In the genomic region with DNA sequence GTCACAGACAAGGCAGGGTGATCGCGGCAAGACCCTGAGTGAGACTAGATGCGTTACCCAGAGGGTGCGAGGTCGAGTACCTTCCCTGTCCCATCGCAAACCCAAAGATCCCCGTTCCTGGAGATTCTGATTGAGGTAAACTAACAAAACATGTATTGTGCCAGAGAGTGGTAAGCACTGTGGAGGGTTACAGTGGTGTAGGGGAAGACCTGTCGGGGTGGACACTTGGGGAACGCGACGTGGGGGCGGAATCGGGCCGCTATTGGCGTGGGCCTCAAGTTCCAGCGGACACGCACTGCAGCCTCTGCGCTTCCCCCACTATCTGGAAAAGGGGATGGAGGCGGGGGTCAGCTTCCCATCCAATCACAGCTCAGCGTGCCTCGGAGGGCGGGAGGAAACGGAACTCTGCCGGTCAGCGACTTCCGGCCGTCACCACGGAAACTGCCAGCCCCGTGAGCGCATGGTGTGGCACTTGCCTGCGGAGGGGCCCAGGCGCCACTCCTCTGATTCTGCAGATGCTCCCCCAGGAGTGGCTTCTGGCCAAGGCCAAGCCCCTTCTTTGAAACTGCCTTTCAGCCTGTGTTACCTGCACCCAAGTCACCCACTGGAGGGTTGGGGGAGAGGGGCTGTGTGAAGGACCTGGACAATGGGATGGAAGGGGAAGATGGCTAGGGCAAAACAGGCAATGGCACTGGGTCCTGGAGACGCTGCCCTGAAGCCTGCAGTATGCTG, we compare ENCODE assay signal across 1 cellular context.
A peak's percentile ranks its signal among the peaks of the same experiment; 100 is the strongest.
TF ChIP-seq lines count a peak whose summit lies in the region.

No MANE protein-coding gene starts in this region.

TF ChIP-seq in HepG2, 621 proteins besides CTCF, POLR2A, EP300 and RAD21 (continued from another document and continues in another):
- TF ChIP-seq, protein P1, sequence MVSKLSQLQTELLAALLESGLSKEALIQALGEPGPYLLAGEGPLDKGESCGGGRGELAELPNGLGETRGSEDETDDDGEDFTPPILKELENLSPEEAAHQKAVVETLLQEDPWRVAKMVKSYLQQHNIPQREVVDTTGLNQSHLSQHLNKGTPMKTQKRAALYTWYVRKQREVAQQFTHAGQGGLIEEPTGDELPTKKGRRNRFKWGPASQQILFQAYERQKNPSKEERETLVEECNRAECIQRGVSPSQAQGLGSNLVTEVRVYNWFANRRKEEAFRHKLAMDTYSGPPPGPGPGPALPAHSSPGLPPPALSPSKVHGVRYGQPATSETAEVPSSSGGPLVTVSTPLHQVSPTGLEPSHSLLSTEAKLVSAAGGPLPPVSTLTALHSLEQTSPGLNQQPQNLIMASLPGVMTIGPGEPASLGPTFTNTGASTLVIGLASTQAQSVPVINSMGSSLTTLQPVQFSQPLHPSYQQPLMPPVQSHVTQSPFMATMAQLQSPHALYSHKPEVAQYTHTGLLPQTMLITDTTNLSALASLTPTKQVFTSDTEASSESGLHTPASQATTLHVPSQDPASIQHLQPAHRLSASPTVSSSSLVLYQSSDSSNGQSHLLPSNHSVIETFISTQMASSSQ (IDR thresholded peaks at IDR 0.05; ENCODE audit: low read depth), result no peak
- TF ChIP-seq, protein P1 (CRISPR knock-in tag; IDR thresholded peaks at IDR 0.05; ENCODE audit: borderline replicate concordance), result no peak; the same call in 1 of the 2 replicates
- no peak for TF ChIP-seq ZNF326 (CRISPR knock-in tag; IDR thresholded peaks at IDR 0.05; ENCODE audit: borderline replicate concordance)
- TF ChIP-seq SAP130 (CRISPR knock-in tag; IDR thresholded peaks at IDR 0.05; ENCODE audit: low read depth), result peak; percentile 94
- peak; percentile 82 for TF ChIP-seq ETV5 (CRISPR knock-in tag; IDR thresholded peaks at IDR 0.05; ENCODE audit: borderline replicate concordance)
- TF ChIP-seq, protein P2, sequence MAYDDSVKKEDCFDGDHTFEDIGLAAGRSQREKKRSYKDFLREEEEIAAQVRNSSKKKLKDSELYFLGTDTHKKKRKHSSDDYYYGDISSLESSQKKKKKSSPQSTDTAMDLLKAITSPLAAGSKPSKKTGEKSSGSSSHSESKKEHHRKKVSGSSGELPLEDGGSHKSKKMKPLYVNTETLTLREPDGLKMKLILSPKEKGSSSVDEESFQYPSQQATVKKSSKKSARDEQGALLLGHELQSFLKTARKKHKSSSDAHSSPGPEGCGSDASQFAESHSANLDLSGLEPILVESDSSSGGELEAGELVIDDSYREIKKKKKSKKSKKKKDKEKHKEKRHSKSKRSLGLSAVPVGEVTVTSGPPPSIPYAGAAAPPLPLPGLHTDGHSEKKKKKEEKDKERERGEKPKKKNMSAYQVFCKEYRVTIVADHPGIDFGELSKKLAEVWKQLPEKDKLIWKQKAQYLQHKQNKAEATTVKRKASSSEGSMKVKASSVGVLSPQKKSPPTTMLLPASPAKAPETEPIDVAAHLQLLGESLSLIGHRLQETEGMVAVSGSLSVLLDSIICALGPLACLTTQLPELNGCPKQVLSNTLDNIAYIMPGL (CRISPR knock-in tag; IDR thresholded peaks at IDR 0.05; ENCODE audit: borderline replicate concordance in 1 of 2, low read depth in 1 of 2), result peak; percentile 40 to 75; a peak in 3 of 4 replicates
- TF ChIP-seq, protein P3, sequence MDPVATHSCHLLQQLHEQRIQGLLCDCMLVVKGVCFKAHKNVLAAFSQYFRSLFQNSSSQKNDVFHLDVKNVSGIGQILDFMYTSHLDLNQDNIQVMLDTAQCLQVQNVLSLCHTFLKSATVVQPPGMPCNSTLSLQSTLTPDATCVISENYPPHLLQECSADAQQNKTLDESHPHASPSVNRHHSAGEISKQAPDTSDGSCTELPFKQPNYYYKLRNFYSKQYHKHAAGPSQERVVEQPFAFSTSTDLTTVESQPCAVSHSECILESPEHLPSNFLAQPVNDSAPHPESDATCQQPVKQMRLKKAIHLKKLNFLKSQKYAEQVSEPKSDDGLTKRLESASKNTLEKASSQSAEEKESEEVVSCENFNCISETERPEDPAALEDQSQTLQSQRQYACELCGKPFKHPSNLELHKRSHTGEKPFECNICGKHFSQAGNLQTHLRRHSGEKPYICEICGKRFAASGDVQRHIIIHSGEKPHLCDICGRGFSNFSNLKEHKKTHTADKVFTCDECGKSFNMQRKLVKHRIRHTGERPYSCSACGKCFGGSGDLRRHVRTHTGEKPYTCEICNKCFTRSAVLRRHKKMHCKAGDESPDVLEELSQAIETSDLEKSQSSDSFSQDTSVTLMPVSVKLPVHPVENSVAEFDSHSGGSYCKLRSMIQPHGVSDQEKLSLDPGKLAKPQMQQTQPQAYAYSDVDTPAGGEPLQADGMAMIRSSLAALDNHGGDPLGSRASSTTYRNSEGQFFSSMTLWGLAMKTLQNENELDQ (CRISPR knock-in tag; IDR thresholded peaks at IDR 0.05; ENCODE audit: borderline replicate concordance), result no peak
- TF ChIP-seq ZNF780A (CRISPR knock-in tag; IDR thresholded peaks at IDR 0.05), result peak; percentile 12; the same call in 1 of the 2 replicates
- TF ChIP-seq, protein P4, sequence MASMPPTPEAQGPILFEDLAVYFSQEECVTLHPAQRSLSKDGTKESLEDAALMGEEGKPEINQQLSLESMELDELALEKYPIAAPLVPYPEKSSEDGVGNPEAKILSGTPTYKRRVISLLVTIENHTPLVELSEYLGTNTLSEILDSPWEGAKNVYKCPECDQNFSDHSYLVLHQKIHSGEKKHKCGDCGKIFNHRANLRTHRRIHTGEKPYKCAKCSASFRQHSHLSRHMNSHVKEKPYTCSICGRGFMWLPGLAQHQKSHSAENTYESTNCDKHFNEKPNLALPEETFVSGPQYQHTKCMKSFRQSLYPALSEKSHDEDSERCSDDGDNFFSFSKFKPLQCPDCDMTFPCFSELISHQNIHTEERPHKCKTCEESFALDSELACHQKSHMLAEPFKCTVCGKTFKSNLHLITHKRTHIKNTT (CRISPR knock-in tag; IDR thresholded peaks at IDR 0.05), result no peak
- TF ChIP-seq ZNF768 (CRISPR knock-in tag; IDR thresholded peaks at IDR 0.05), result peak; percentile 59; the same call in 1 of the 2 replicates
- peak; percentile 68; the same call in 1 of the 2 replicates for TF ChIP-seq ZNF724P (CRISPR knock-in tag; IDR thresholded peaks at IDR 0.05; ENCODE audit: borderline replicate concordance)
- TF ChIP-seq TEAD2 (CRISPR knock-in tag; IDR thresholded peaks at IDR 0.05), result no peak
- TF ChIP-seq HDAC6 (IDR thresholded peaks at IDR 0.05; ENCODE audit: low read depth, low read length), result no peak
- TF ChIP-seq, protein P5, sequence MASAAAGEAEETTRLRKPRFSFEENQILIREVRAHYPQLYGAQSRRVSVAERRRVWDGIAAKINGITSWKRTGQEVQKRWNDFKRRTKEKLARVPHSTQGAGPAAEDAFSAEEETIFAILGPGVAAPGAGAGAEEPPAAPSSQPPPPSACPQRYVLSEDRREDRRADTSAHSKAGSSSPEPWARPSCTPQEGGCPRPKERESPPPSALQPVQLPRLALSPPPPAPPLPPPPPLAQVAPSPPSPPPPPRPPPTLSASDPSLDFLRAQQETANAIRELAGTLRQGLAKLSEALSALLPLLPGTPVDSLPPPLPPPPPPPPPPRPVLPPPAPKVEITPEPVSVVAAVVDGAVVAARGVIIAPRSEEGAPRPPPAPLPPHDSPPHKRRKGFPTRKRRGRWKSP (CRISPR knock-in tag; IDR thresholded peaks at IDR 0.05), result 0 out of 2 replicates have a peak, but pooled peaks have one; percentile 3
- TF ChIP-seq, protein P6, sequence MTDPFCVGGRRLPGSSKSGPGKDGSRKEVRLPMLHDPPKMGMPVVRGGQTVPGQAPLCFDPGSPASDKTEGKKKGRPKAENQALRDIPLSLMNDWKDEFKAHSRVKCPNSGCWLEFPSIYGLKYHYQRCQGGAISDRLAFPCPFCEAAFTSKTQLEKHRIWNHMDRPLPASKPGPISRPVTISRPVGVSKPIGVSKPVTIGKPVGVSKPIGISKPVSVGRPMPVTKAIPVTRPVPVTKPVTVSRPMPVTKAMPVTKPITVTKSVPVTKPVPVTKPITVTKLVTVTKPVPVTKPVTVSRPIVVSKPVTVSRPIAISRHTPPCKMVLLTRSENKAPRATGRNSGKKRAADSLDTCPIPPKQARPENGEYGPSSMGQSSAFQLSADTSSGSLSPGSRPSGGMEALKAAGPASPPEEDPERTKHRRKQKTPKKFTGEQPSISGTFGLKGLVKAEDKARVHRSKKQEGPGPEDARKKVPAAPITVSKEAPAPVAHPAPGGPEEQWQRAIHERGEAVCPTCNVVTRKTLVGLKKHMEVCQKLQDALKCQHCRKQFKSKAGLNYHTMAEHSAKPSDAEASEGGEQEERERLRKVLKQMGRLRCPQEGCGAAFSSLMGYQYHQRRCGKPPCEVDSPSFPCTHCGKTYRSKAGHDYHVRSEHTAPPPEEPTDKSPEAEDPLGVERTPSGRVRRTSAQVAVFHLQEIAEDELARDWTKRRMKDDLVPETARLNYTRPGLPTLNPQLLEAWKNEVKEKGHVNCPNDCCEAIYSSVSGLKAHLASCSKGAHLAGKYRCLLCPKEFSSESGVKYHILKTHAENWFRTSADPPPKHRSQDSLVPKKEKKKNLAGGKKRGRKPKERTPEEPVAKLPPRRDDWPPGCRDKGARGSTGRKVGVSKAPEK (CRISPR knock-in tag; IDR thresholded peaks at IDR 0.05; ENCODE audit: borderline replicate concordance), result no peak
- TF ChIP-seq, protein P7, sequence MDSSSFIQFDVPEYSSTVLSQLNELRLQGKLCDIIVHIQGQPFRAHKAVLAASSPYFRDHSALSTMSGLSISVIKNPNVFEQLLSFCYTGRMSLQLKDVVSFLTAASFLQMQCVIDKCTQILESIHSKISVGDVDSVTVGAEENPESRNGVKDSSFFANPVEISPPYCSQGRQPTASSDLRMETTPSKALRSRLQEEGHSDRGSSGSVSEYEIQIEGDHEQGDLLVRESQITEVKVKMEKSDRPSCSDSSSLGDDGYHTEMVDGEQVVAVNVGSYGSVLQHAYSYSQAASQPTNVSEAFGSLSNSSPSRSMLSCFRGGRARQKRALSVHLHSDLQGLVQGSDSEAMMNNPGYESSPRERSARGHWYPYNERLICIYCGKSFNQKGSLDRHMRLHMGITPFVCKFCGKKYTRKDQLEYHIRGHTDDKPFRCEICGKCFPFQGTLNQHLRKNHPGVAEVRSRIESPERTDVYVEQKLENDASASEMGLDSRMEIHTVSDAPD (CRISPR knock-in tag; IDR thresholded peaks at IDR 0.05), result peak; percentile 19; the same call in 1 of the 2 replicates
- TF ChIP-seq ISL2 (CRISPR knock-in tag; IDR thresholded peaks at IDR 0.05), result no peak
- peak; percentile 98; the same call in 2 of the 3 replicates for TF ChIP-seq MXI1 (IDR thresholded peaks at IDR 0.05; ENCODE audit: borderline replicate concordance, low read depth, low read length)
- TF ChIP-seq HNRNPUL1 (IDR thresholded peaks at IDR 0.05; ENCODE audit: low read depth, low read length), result no peak
- no peak; the same call in 1 of the 2 replicates for TF ChIP-seq ZFP37 (CRISPR knock-in tag; IDR thresholded peaks at IDR 0.05; ENCODE audit: borderline replicate concordance)
- TF ChIP-seq ZNF850 (CRISPR knock-in tag; conservative IDR thresholded peaks at IDR 0.05), result no peak
- TF ChIP-seq, protein P8, sequence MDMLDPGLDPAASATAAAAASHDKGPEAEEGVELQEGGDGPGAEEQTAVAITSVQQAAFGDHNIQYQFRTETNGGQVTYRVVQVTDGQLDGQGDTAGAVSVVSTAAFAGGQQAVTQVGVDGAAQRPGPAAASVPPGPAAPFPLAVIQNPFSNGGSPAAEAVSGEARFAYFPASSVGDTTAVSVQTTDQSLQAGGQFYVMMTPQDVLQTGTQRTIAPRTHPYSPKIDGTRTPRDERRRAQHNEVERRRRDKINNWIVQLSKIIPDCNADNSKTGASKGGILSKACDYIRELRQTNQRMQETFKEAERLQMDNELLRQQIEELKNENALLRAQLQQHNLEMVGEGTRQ (IDR thresholded peaks at IDR 0.05; ENCODE audit: low read depth, low read length), result no peak
- TF ChIP-seq, protein P8 (CRISPR knock-in tag; IDR thresholded peaks at IDR 0.05; ENCODE audit: borderline replicate concordance), result no peak
- no peak for TF ChIP-seq NPAS2 (CRISPR knock-in tag; IDR thresholded peaks at IDR 0.05; ENCODE audit: borderline replicate concordance)
- TF ChIP-seq ZIK1 (CRISPR knock-in tag; IDR thresholded peaks at IDR 0.05; ENCODE audit: borderline replicate concordance, low read depth), result peak; percentile 80; the same call in 1 of the 2 replicates
- TF ChIP-seq TBX2 (CRISPR knock-in tag; IDR thresholded peaks at IDR 0.05; ENCODE audit: borderline replicate concordance), result peak; percentile 70; the same call in 1 of the 2 replicates
- 0 out of 2 replicates have a peak, but pooled peaks have one; percentile 12 for TF ChIP-seq ZNF138 (CRISPR knock-in tag; IDR thresholded peaks at IDR 0.05; ENCODE audit: low read depth)
- TF ChIP-seq, protein P9, sequence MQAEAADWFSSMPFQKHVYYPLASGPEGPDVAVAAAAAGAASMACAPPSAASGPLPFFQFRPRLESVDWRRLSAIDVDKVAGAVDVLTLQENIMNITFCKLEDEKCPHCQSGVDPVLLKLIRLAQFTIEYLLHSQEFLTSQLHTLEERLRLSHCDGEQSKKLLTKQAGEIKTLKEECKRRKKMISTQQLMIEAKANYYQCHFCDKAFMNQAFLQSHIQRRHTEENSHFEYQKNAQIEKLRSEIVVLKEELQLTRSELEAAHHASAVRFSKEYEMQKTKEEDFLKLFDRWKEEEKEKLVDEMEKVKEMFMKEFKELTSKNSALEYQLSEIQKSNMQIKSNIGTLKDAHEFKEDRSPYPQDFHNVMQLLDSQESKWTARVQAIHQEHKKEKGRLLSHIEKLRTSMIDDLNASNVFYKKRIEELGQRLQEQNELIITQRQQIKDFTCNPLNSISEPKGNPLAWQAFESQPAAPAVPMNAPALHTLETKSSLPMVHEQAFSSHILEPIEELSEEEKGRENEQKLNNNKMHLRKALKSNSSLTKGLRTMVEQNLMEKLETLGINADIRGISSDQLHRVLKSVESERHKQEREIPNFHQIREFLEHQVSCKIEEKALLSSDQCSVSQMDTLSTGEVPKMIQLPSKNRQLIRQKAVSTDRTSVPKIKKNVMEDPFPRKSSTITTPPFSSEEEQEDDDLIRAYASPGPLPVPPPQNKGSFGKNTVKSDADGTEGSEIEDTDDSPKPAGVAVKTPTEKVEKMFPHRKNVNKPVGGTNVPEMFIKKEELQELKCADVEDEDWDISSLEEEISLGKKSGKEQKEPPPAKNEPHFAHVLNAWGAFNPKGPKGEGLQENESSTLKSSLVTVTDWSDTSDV (CRISPR knock-in tag; IDR thresholded peaks at IDR 0.05), result no peak
